Comparison of ENCODE assay signal across 8 cellular contexts in genomic region chr3:126212629-126213375, GRCh38. TPM values are rescaled to one million over a fixed set of nuclear protein-coding genes. Genes with fewer than 3 reads are reported as not detected.
DNase-seq lines count a peak whose midpoint lies in the region; ATAC-seq and TF ChIP-seq lines count a peak whose summit lies in the region.

No MANE protein-coding gene starts in this region.

- TF ChIP-seq CTCF in AG10803 (conservative IDR thresholded peaks at IDR 0.05; ENCODE audit: low read length) (no peak; the same call in 1 of the 2 replicates), glutamatergic neuron (IDR thresholded peaks at IDR 0.05; ENCODE audit: partially characterized antibody, unreplicated experiment) (peak; percentile 28), omental fat pad (IDR thresholded peaks at IDR 0.05) (no peak)

- H3K27me3 Mint-ChIP-seq in activated CD8-positive, alpha-beta T cell treated with anti-CD3 and anti-CD28 coated beads, Interleukin-2, amount 10 ng/mL, durations not matched to agents 7 days and 5 days (ENCODE audit: low read depth) = peaks cover 46% of the 10 kb centered on the region
- H3K27me3 Mint-ChIP-seq in glutamatergic neuron (ENCODE audit: unreplicated experiment) = peaks cover 6% of the 10 kb centered on the region

- POLR2A ChIA-PET in HEK293T (lab: Yijun Ruan, JAX) = interaction anchor here (0.8 to 1.1 kb wide), 2 partner anchors 14 to 79 kb away, joined by 3 read pairs; no protein-coding TSS in a partner anchor
- POLR2A ChIA-PET in activated CD8-positive, alpha-beta T cell treated with anti-CD3 and anti-CD28 coated beads, Interleukin-2, amount 10 ng/mL, durations not matched to agents 7 days and 5 days (lab: Charles Lee) = no interaction called here

- DNase-seq in AG10803 (ENCODE audit: low read depth) = peak; percentile 46
- peak; percentile 69 for DNase-seq in HEK293T (ENCODE audit: extremely low spot score)
- no peak for DNase-seq in activated CD8-positive, alpha-beta T cell treated with anti-CD3 and anti-CD28 coated beads, Interleukin-2, amount 10 ng/mL, durations not matched to agents 7 days and 5 days
- peak; percentile 76 for DNase-seq in glutamatergic neuron
- no peak for DNase-seq in omental fat pad (ENCODE audit: low spot score)
- no peak for DNase-seq in epidermal melanocyte (ENCODE audit: insufficient read length, low spot score)
- no peak for DNase-seq in T-helper 1 cell

- no peak overlapping the region for H3K4me3 Mint-ChIP-seq in activated CD8-positive, alpha-beta T cell treated with anti-CD3 and anti-CD28 coated beads, Interleukin-2, amount 10 ng/mL, durations not matched to agents 7 days and 5 days
- peak overlapping the region; percentile 85 for H3K4me3 Mint-ChIP-seq in glutamatergic neuron (ENCODE audit: unreplicated experiment)

- CTCF ChIA-PET in HEK293T (lab: Yijun Ruan, JAX) = interaction anchor here (1.3 to 1.6 kb wide), 2 partner anchors 15 to 79 kb away, joined by 4 to 5 read pairs; no protein-coding TSS in a partner anchor
- CTCF ChIA-PET in activated CD8-positive, alpha-beta T cell treated with anti-CD3 and anti-CD28 coated beads, Interleukin-2, amount 10 ng/mL, durations not matched to agents 7 days and 5 days (lab: Charles Lee) = no interaction called here

- H3K9me3 Mint-ChIP-seq in activated CD8-positive, alpha-beta T cell treated with anti-CD3 and anti-CD28 coated beads, Interleukin-2, amount 10 ng/mL, durations not matched to agents 7 days and 5 days (ENCODE audit: insufficient read depth) = no peaks in the 10 kb centered on the region
- peaks cover 1% of the 10 kb centered on the region for H3K9me3 Mint-ChIP-seq in glutamatergic neuron (ENCODE audit: unreplicated experiment)

- peak overlapping the region; percentile 45 for H3K4me3 ChIP-seq in AG10803 (ENCODE audit: low read length)

- no peaks in the 10 kb centered on the region for H3K4me1 Mint-ChIP-seq in activated CD8-positive, alpha-beta T cell treated with anti-CD3 and anti-CD28 coated beads, Interleukin-2, amount 10 ng/mL, durations not matched to agents 7 days and 5 days (ENCODE audit: low read depth)
- H3K4me1 Mint-ChIP-seq in glutamatergic neuron (ENCODE audit: low read depth, unreplicated experiment) = peaks cover 2% of the 10 kb centered on the region

- no peak overlapping the region for H3K27ac Mint-ChIP-seq in activated CD8-positive, alpha-beta T cell treated with anti-CD3 and anti-CD28 coated beads, Interleukin-2, amount 10 ng/mL, durations not matched to agents 7 days and 5 days
- H3K27ac Mint-ChIP-seq in glutamatergic neuron (ENCODE audit: unreplicated experiment) = peak overlapping the region; percentile 13

- no peaks in the 10 kb centered on the region for H3K36me3 Mint-ChIP-seq in activated CD8-positive, alpha-beta T cell treated with anti-CD3 and anti-CD28 coated beads, Interleukin-2, amount 10 ng/mL, durations not matched to agents 7 days and 5 days (ENCODE audit: low read depth)
- H3K36me3 Mint-ChIP-seq in glutamatergic neuron (ENCODE audit: unreplicated experiment) = no peaks in the 10 kb centered on the region

- ATAC-seq in activated CD8-positive, alpha-beta T cell treated with anti-CD3 and anti-CD28 coated beads, Interleukin-2, amount 10 ng/mL, durations not matched to agents 7 days and 5 days = peak; percentile 33
- ATAC-seq in omental fat pad (ENCODE audit: low FRiP score) = peak; percentile 48
- ATAC-seq in HG02938 (IDR thresholded peaks at IDR 0.05; ENCODE audit: unreplicated experiment) = no peak

TF ChIP-seq in HEK293T, 16 proteins besides CTCF, POLR2A, EP300 and RAD21:
- no peak for TF ChIP-seq ARNT (IDR thresholded peaks at IDR 0.05)
- TF ChIP-seq L3MBTL2 (conservative IDR thresholded peaks at IDR 0.05) = peak; percentile 43; the same call in 1 of the 2 replicates

RNA-seq across cellular contexts. Expression of gene ALDH1L1, which starts 32.4 kb away (rescaled TPM):
- total RNA-seq in activated CD8-positive, alpha-beta T cell treated with anti-CD3 and anti-CD28 coated beads, Interleukin-2, amount 10 ng/mL, durations not matched to agents 7 days and 5 days = not detected
- total RNA-seq in glutamatergic neuron (ENCODE audit: unreplicated experiment) = not detected
- 100 to 1,000 TPM; 125 to 176 (median 150) TPM for total RNA-seq in omental fat pad

Comparison
In these comparisons a context has a peak if more than half of its experiments do, and no peak if none do; other contexts are left out.
1. DNase-seq: peak in AG10803 (single experiment), HEK293T (single experiment) and glutamatergic neuron (single experiment); none in activated CD8-positive, alpha-beta T cell treated with anti-CD3 and anti-CD28 coated beads, Interleukin-2, amount 10 ng/mL, durations not matched to agents 7 days and 5 days (single experiment), omental fat pad (single experiment), epidermal melanocyte (single experiment) and T-helper 1 cell (0 of 5).
2. RNA of gene ALDH1L1, which starts 32.4 kb away (total RNA-seq): 125 to 176 TPM in omental fat pad; not detected in glutamatergic neuron (single experiment) and not detected in activated CD8-positive, alpha-beta T cell treated with anti-CD3 and anti-CD28 coated beads, Interleukin-2, amount 10 ng/mL, durations not matched to agents 7 days and 5 days; every median in the first group is over 100 times any median in the second.